ENCODE assay signal across 19 cellular contexts in genomic region chr6:2203264-2203663, GRCh38.
"Had no signal": no experiment of that assay in that cellular context is flagged by ENCODE, and none has a peak within 500 bp of the region (broad histone marks: within the 10 kb centered on the region; RNA-seq: fewer than 3 reads in every experiment).

No MANE protein-coding gene starts in this region.

- DNase-seq: activated CD4-positive, alpha-beta memory T cell treated with anti-CD3 and anti-CD28 coated beads, Interleukin-2, amount 10 ng/mL, durations not matched to agents 7 days and 5 days; activated CD4-positive, alpha-beta T cell treated with anti-CD3 and anti-CD28 coated beads, Interleukin-2, amount 10 ng/mL, durations not matched to agents 24 days and 14 days; activated effector memory CD4-positive, alpha-beta T cell treated with anti-CD3 and anti-CD28 coated beads, Interleukin-2, amount 50 U/mL, for 16 hours; activated naive CD4-positive, alpha-beta T cell treated with anti-CD3 and anti-CD28 coated beads, Interleukin-2, amount 50 U/mL, for 16 hours; activated T-cell treated with anti-CD3 and anti-CD28 coated beads for 4 hours; anterior cingulate cortex; brain microvascular endothelial cell; central memory CD4-positive, alpha-beta T cell; foreskin fibroblast; glutamatergic neuron; hypothalamus; lower lobe of right lung; naive B cell; occipital lobe; retina; stimulated activated CD4-positive, alpha-beta T cell treated with anti-CD3 and anti-CD28 coated beads, Interleukin-12 subunit alpha, Interleukin-12 subunit beta, amount 100 ng/mL, for 4 hours; T-cell; transverse colon had no signal

- H3K27me3 ChIP-seq: brain microvascular endothelial cell, transverse colon had no signal

- H3K9me3 ChIP-seq: lower lobe of right lung, transverse colon had no signal

- H3K27ac ChIP-seq: brain microvascular endothelial cell, lower lobe of right lung, transverse colon, VCaP had no signal

- H3K4me3 ChIP-seq: lower lobe of right lung, transverse colon had no signal

- H3K36me3 ChIP-seq: brain microvascular endothelial cell, lower lobe of right lung, transverse colon had no signal

- H3K4me1 ChIP-seq: lower lobe of right lung, transverse colon had no signal
